21 cellular contexts compared by ENCODE assay signal in genomic region chr1:41643422-41643821, GRCh38.
"Had no signal": no experiment of that assay in that cellular context is flagged by ENCODE, and none has a peak within 500 bp of the region (broad histone marks: within the 10 kb centered on the region; RNA-seq: fewer than 3 reads in every experiment).

No MANE protein-coding gene starts in this region.

- H3K27ac Mint-ChIP-seq: activated B cell treated with CpG ODN at 0.5 μM for 24 hours; activated CD4-positive, alpha-beta T cell treated with anti-CD3 and anti-CD28 coated beads, Interleukin-2, amount 10 ng/mL, durations not matched to agents 7 days and 5 days; activated CD8-positive, alpha-beta T cell treated with anti-CD3 and anti-CD28 coated beads for 36 hours; activated naive CD4-positive, alpha-beta T cell treated with anti-CD3 and anti-CD28 coated beads, Interleukin-2, amount 10 ng/mL, durations not matched to agents 7 days and 5 days; activated naive CD8-positive, alpha-beta T cell treated with anti-CD3 and anti-CD28 coated beads for 36 hours; T-cell had no signal

- H3K27ac ChIP-seq: brain microvascular endothelial cell, cardiac muscle cell had no signal

- H3K36me3 Mint-ChIP-seq: T-cell had no signal

- H3K9me3 Mint-ChIP-seq: activated B cell treated with CpG ODN at 0.5 μM for 24 hours; activated CD4-positive, alpha-beta T cell treated with anti-CD3 and anti-CD28 coated beads, Interleukin-2, amount 10 ng/mL, durations not matched to agents 7 days and 5 days; activated CD8-positive, alpha-beta T cell treated with anti-CD3 and anti-CD28 coated beads for 36 hours; activated naive CD4-positive, alpha-beta T cell treated with anti-CD3 and anti-CD28 coated beads, Interleukin-2, amount 10 ng/mL, durations not matched to agents 7 days and 5 days; activated naive CD8-positive, alpha-beta T cell treated with anti-CD3 and anti-CD28 coated beads for 36 hours; T-cell had no signal

- H3K27me3 Mint-ChIP-seq: activated B cell treated with CpG ODN at 0.5 μM for 24 hours; activated CD4-positive, alpha-beta T cell treated with anti-CD3 and anti-CD28 coated beads, Interleukin-2, amount 10 ng/mL, durations not matched to agents 7 days and 5 days; activated CD8-positive, alpha-beta T cell treated with anti-CD3 and anti-CD28 coated beads for 36 hours; activated naive CD4-positive, alpha-beta T cell treated with anti-CD3 and anti-CD28 coated beads, Interleukin-2, amount 10 ng/mL, durations not matched to agents 7 days and 5 days; activated naive CD8-positive, alpha-beta T cell treated with anti-CD3 and anti-CD28 coated beads for 36 hours; T-cell had no signal

- H3K27me3 ChIP-seq: brain microvascular endothelial cell, cardiac muscle cell had no signal

- ATAC-seq: activated CD8-positive, alpha-beta T cell treated with anti-CD3 and anti-CD28 coated beads for 36 hours; T-cell had no signal

- DNase-seq: activated B cell treated with CpG ODN at 0.5 μM for 24 hours; activated CD4-positive, alpha-beta T cell treated with anti-CD3 and anti-CD28 coated beads for 1 hour; activated CD4-positive, alpha-beta T cell treated with anti-CD3 and anti-CD28 coated beads, Interleukin-2, amount 10 ng/mL, durations not matched to agents 7 days and 5 days; activated CD8-positive, alpha-beta T cell treated with anti-CD3 and anti-CD28 coated beads for 36 hours; activated naive CD4-positive, alpha-beta T cell treated with anti-CD3 and anti-CD28 coated beads, Interleukin-2, amount 10 ng/mL, durations not matched to agents 7 days and 5 days; activated naive CD8-positive, alpha-beta T cell treated with anti-CD3 and anti-CD28 coated beads for 36 hours; brain microvascular endothelial cell; Karpas-422; MM.1S; NCI-H1105 treated with DMSO at 0.1 percent for 48 hours; NCI-H1436 treated with DMSO at 0.1 percent for 48 hours; NCI-H187; NCI-H2081; NCI-H510A treated with DMSO at 0.1 percent for 48 hours; SIG-M5; T-cell; T-helper 2 cell; T1000 had no signal

- H3K36me3 ChIP-seq: brain microvascular endothelial cell, cardiac muscle cell had no signal

- H3K4me3 ChIP-seq: cardiac muscle cell, K562 had no signal

- FAIRE-seq: K562, TTC549 had no signal

- H3K4me3 Mint-ChIP-seq: activated B cell treated with CpG ODN at 0.5 μM for 24 hours; activated CD4-positive, alpha-beta T cell treated with anti-CD3 and anti-CD28 coated beads, Interleukin-2, amount 10 ng/mL, durations not matched to agents 7 days and 5 days; activated CD8-positive, alpha-beta T cell treated with anti-CD3 and anti-CD28 coated beads for 36 hours; activated naive CD4-positive, alpha-beta T cell treated with anti-CD3 and anti-CD28 coated beads, Interleukin-2, amount 10 ng/mL, durations not matched to agents 7 days and 5 days; activated naive CD8-positive, alpha-beta T cell treated with anti-CD3 and anti-CD28 coated beads for 36 hours; T-cell had no signal
